ENCODE assay signal across 7 cellular contexts in genomic region chr6:114839019-114839418, GRCh38.
"Had no signal": no experiment of that assay in that cellular context is flagged by ENCODE, and none has a peak within 500 bp of the region (broad histone marks: within the 10 kb centered on the region; RNA-seq: fewer than 3 reads in every experiment).

No MANE protein-coding gene starts in this region.

- DNase-seq: GDM1, GF-D8 had no signal

- FAIRE-seq: G401.6, GM12878, GM12892, GM18507, GM19239 had no signal

- ATAC-seq: GM12878 had no signal

- H3K4me3 ChIP-seq: GM12878 had no signal
